Comparison of ENCODE assay signal across 1 cellular context in genomic region chr7:48140001-48140681, GRCh38.
TF ChIP-seq lines count a peak whose summit lies in the region.

No MANE protein-coding gene starts in this region.

TF ChIP-seq in endothelial cell of umbilical vein, 7 proteins besides CTCF, POLR2A, EP300 and RAD21 (continued from another document):
- no peak for TF ChIP-seq GATA2 (IDR thresholded peaks at IDR 0.05; ENCODE audit: insufficient read depth, insufficient read length, low read depth, low read length)
- TF ChIP-seq JUN (IDR thresholded peaks at IDR 0.05; ENCODE audit: borderline replicate concordance, insufficient read depth, insufficient read length, low read depth) = no peak
- no peak for TF ChIP-seq FOS (IDR thresholded peaks at IDR 0.05; ENCODE audit: borderline replicate concordance, insufficient read depth, low read length)
- no peak for TF ChIP-seq MYC (IDR thresholded peaks at IDR 0.05; ENCODE audit: low read depth, low read length)
